1 cellular context compared by ENCODE assay signal in genomic region chr14:74348241-74348734, GRCh38.
TF ChIP-seq lines count a peak whose summit lies in the region.

VRTN (plus strand) TSS chr14:74348471; CDS start chr14:74356784, 8,313 bp downstream.

TF ChIP-seq in WTC11, 78 proteins besides CTCF, POLR2A, EP300 and RAD21 (continued from another document):
- 0 out of 2 replicates have a peak, but pooled peaks have one; percentile 1 for TF ChIP-seq NFYB (CRISPR knock-in tag; conservative IDR thresholded peaks at IDR 0.05; ENCODE audit: low read depth)
